Comparison of ENCODE assay signal across 1 cellular context in the genomic region with DNA sequence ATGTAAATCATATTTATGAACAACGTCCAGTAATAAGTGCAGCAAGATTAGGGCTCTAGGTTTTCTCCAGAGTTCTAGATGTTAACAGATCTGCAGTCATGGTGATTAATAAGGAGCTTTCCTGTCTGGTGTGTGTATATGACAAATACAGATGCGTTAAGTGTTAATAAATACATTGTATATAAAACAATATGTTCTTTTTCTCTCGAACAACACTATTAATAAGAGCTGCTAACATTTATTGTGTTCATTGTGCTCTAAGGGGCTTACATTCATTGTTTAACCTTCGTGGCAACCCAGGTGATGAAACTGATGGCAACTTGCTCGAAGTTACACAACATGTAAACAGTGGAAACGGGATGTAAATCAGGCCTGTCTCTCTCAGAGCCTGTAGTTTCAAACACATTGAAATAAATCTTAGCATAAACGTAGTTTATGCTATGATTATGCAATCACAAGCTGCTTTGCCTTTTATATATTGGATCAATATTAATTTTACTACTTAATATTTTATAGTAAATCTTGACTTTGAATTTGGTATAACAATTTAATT.
A peak's percentile ranks its signal among the peaks of the same experiment; 100 is the strongest.
TF ChIP-seq lines count a peak whose summit lies in the region.

No MANE protein-coding gene starts in this region.

TF ChIP-seq in HepG2, 621 proteins besides CTCF, POLR2A, EP300 and RAD21 (continued from another document):
- TF ChIP-seq, protein P1, sequence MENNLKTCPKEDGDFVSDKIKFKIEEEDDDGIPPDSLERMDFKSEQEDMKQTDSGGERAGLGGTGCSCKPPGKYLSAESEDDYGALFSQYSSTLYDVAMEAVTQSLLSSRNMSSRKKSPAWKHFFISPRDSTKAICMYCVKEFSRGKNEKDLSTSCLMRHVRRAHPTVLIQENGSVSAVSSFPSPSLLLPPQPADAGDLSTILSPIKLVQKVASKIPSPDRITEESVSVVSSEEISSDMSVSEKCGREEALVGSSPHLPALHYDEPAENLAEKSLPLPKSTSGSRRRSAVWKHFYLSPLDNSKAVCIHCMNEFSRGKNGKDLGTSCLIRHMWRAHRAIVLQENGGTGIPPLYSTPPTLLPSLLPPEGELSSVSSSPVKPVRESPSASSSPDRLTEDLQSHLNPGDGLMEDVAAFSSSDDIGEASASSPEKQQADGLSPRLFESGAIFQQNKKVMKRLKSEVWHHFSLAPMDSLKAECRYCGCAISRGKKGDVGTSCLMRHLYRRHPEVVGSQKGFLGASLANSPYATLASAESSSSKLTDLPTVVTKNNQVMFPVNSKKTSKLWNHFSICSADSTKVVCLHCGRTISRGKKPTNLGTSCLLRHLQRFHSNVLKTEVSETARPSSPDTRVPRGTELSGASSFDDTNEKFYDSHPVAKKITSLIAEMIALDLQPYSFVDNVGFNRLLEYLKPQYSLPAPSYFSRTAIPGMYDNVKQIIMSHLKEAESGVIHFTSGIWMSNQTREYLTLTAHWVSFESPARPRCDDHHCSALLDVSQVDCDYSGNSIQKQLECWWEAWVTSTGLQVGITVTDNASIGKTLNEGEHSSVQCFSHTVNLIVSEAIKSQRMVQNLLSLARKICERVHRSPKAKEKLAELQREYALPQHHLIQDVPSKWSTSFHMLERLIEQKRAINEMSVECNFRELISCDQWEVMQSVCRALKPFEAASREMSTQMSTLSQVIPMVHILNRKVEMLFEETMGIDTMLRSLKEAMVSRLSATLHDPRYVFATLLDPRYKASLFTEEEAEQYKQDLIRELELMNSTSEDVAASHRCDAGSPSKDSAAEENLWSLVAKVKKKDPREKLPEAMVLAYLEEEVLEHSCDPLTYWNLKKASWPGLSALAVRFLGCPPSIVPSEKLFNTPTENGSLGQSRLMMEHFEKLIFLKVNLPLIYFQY (CRISPR knock-in tag; IDR thresholded peaks at IDR 0.05; ENCODE audit: borderline replicate concordance), result no peak
- TF ChIP-seq, protein P2, sequence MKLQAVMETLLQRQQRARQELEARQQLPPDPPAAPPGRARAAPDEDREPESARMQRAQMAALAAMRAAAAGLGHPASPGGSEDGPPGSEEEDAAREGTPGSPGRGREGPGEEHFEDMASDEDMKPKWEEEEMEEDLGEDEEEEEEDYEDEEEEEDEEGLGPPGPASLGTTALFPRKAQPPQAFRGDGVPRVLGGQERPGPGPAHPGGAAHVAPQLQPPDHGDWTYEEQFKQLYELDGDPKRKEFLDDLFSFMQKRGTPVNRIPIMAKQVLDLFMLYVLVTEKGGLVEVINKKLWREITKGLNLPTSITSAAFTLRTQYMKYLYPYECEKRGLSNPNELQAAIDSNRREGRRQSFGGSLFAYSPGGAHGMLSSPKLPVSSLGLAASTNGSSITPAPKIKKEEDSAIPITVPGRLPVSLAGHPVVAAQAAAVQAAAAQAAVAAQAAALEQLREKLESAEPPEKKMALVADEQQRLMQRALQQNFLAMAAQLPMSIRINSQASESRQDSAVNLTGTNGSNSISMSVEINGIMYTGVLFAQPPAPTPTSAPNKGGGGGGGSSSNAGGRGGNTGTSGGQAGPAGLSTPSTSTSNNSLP (IDR thresholded peaks at IDR 0.05; ENCODE audit: low read depth, low read length), result peak; percentile 46; the same call in 1 of the 2 replicates
- TF ChIP-seq, protein P3, sequence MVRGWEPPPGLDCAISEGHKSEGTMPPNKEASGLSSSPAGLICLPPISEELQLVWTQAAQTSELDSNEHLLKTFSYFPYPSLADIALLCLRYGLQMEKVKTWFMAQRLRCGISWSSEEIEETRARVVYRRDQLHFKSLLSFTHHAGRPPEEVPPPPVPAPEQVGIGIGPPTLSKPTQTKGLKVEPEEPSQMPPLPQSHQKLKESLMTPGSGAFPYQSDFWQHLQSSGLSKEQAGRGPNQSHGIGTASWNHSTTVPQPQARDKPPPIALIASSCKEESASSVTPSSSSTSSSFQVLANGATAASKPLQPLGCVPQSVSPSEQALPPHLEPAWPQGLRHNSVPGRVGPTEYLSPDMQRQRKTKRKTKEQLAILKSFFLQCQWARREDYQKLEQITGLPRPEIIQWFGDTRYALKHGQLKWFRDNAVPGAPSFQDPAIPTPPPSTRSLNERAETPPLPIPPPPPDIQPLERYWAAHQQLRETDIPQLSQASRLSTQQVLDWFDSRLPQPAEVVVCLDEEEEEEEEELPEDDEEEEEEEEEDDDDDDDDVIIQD (CRISPR knock-in tag; IDR thresholded peaks at IDR 0.05; ENCODE audit: low read depth), result 0 out of 2 replicates have a peak, but pooled peaks have one; percentile 6
- TF ChIP-seq ZFP36L1 (CRISPR knock-in tag; IDR thresholded peaks at IDR 0.05), result no peak
- no peak for TF ChIP-seq ZNF781 (CRISPR knock-in tag; IDR thresholded peaks at IDR 0.05; ENCODE audit: borderline replicate concordance, not compliant biosample characterization)
- TF ChIP-seq ZNF337 (CRISPR knock-in tag; IDR thresholded peaks at IDR 0.05; ENCODE audit: borderline replicate concordance, low read depth), result no peak
- 0 out of 2 replicates have a peak, but pooled peaks have one; percentile 19 for TF ChIP-seq TP53 (CRISPR knock-in tag; conservative IDR thresholded peaks at IDR 0.05)
- peak; percentile 45 for TF ChIP-seq THAP11 (CRISPR knock-in tag; IDR thresholded peaks at IDR 0.05)
- TF ChIP-seq CEBPG (CRISPR knock-in tag; IDR thresholded peaks at IDR 0.05), result peak; percentile 90
